In the genomic region with DNA sequence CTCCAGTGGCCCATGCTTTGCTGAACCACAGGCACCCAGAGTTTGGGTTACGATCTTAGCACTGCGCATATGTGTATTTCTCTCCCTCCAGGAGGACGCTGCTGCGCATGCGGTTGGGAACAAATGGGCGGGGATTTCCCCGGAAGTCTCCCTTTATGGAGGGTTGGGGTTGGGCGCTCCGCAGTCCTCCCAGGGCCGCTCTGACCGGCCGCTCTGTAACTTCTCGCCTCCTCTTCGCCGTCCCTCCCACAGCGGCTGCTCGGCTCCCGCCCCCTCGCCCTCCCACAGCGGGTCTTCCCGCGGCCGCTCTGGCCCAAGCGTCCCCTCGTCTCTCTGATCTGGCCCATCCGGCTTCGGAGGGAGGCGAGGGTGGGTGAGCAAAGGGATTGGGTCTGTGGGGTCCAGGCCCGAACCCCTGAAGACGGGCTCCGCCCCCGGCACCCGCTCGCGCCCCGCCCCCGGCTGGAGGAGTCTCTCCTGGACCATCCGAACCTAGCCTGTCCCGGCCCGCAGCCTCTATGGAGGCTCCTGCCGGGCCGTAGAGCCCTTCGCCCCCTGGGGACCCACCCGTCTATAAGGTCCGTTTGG, we compare ENCODE assay signal across 8 cellular contexts. TPM values are rescaled to one million over a fixed set of nuclear protein-coding genes. Genes with fewer than 3 reads are reported as not detected.
DNase-seq lines count a peak whose midpoint lies in the region; ATAC-seq and TF ChIP-seq lines count a peak whose summit lies in the region.

A gene with protein sequence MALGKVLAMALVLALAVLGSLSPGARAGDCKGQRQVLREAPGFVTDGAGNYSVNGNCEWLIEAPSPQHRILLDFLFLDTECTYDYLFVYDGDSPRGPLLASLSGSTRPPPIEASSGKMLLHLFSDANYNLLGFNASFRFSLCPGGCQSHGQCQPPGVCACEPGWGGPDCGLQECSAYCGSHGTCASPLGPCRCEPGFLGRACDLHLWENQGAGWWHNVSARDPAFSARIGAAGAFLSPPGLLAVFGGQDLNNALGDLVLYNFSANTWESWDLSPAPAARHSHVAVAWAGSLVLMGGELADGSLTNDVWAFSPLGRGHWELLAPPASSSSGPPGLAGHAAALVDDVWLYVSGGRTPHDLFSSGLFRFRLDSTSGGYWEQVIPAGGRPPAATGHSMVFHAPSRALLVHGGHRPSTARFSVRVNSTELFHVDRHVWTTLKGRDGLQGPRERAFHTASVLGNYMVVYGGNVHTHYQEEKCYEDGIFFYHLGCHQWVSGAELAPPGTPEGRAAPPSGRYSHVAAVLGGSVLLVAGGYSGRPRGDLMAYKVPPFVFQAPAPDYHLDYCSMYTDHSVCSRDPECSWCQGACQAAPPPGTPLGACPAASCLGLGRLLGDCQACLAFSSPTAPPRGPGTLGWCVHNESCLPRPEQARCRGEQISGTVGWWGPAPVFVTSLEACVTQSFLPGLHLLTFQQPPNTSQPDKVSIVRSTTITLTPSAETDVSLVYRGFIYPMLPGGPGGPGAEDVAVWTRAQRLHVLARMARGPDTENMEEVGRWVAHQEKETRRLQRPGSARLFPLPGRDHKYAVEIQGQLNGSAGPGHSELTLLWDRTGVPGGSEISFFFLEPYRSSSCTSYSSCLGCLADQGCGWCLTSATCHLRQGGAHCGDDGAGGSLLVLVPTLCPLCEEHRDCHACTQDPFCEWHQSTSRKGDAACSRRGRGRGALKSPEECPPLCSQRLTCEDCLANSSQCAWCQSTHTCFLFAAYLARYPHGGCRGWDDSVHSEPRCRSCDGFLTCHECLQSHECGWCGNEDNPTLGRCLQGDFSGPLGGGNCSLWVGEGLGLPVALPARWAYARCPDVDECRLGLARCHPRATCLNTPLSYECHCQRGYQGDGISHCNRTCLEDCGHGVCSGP (N-terminal part only) (plus strand): TSS at position 328 of the 588 bp plus-strand sequence. CDS start 609 bp downstream, outside the sequence.

- H3K27ac Mint-ChIP-seq in CD4-positive, alpha-beta T cell = peak within 1 kb of the TSS; percentile 50
- peak within 1 kb of the TSS; percentile 76 for H3K27ac Mint-ChIP-seq in activated CD4-positive, alpha-beta memory T cell treated with anti-CD3 and anti-CD28 coated beads, Interleukin-2, amount 10 ng/mL, durations not matched to agents 7 days and 5 days

- POLR2A ChIA-PET in CD4-positive, alpha-beta T cell (lab: Charles Lee) = no interaction called here
- POLR2A ChIA-PET in activated CD4-positive, alpha-beta memory T cell treated with anti-CD3 and anti-CD28 coated beads, Interleukin-2, amount 10 ng/mL, durations not matched to agents 7 days and 5 days (lab: Charles Lee) = no interaction called here

- intact Hi-C loops in CD4-positive, alpha-beta T cell (cut with DNase I, micrococcal nuclease) = loop anchor here (1.0 to 10.0 kb wide), 10 partner anchors 23 to 1981 kb away; a partner anchor contains a TSS
- intact Hi-C loops in lower leg skin (cut with DNase I; ENCODE audit: low total_unique reads) = no loop called here

- WGBS in lower leg skin, 2 donors = 1% methylated on average over 26 to 45 of the region's 45 CpGs

- no peak for TF ChIP-seq CTCF in CD4-positive, alpha-beta T cell (IDR thresholded peaks at IDR 0.05)
- peak in 1 of 3 donors; percentile 63 for TF ChIP-seq CTCF in lower leg skin (IDR thresholded peaks at IDR 0.05)

- no peaks in the 10 kb centered on the region for H3K9me3 Mint-ChIP-seq in CD4-positive, alpha-beta T cell
- no peaks in the 10 kb centered on the region for H3K9me3 Mint-ChIP-seq in activated CD4-positive, alpha-beta memory T cell treated with anti-CD3 and anti-CD28 coated beads, Interleukin-2, amount 10 ng/mL, durations not matched to agents 7 days and 5 days

- peak; percentile 95 for ATAC-seq in CD4-positive, alpha-beta T cell (ENCODE audit: poor library complexity)
- peak; percentile 90 for ATAC-seq in GM19397 (IDR thresholded peaks at IDR 0.05; ENCODE audit: unreplicated experiment)
- ATAC-seq in HG03571 (IDR thresholded peaks at IDR 0.05; ENCODE audit: unreplicated experiment) = peak; percentile 87

- CTCF ChIA-PET in CD4-positive, alpha-beta T cell (lab: Charles Lee) = interaction anchor here (0.8 kb wide), 1 partner anchor 21 kb away, joined by 3 read pairs; no protein-coding TSS in a partner anchor
- CTCF ChIA-PET in activated CD4-positive, alpha-beta memory T cell treated with anti-CD3 and anti-CD28 coated beads, Interleukin-2, amount 10 ng/mL, durations not matched to agents 7 days and 5 days (lab: Charles Lee) = no interaction called here

- peaks cover 25% of the 10 kb centered on the region for H3K27me3 Mint-ChIP-seq in CD4-positive, alpha-beta T cell
- peaks cover 24% of the 10 kb centered on the region for H3K27me3 Mint-ChIP-seq in activated CD4-positive, alpha-beta memory T cell treated with anti-CD3 and anti-CD28 coated beads, Interleukin-2, amount 10 ng/mL, durations not matched to agents 7 days and 5 days

- peaks cover 25% of the 10 kb centered on the region for H3K4me1 Mint-ChIP-seq in CD4-positive, alpha-beta T cell (ENCODE audit: low read depth)
- peaks cover 18% of the 10 kb centered on the region for H3K4me1 Mint-ChIP-seq in activated CD4-positive, alpha-beta memory T cell treated with anti-CD3 and anti-CD28 coated beads, Interleukin-2, amount 10 ng/mL, durations not matched to agents 7 days and 5 days

- H3K4me3 ChIP-seq in lower leg skin (ENCODE audit: low read depth, poor library complexity, severe bottlenecking) = peak within 1 kb of the TSS; percentile 82

- peaks cover 21% of the 10 kb centered on the region for H3K27me3 ChIP-seq in CD4-positive, alpha-beta T cell (ENCODE audit: control insufficient read depth, insufficient read depth, low read length)

- peak within 1 kb of the TSS; percentile 55 for H3K27ac ChIP-seq in CD4-positive, alpha-beta T cell (ENCODE audit: low read depth, low read length)

- H3K36me3 Mint-ChIP-seq in CD4-positive, alpha-beta T cell (ENCODE audit: low read depth) = no peaks in the 10 kb centered on the region
- no peaks in the 10 kb centered on the region for H3K36me3 Mint-ChIP-seq in activated CD4-positive, alpha-beta memory T cell treated with anti-CD3 and anti-CD28 coated beads, Interleukin-2, amount 10 ng/mL, durations not matched to agents 7 days and 5 days (ENCODE audit: low read depth)

- peak; percentile 97 to 99 (median 98) for DNase-seq in CD4-positive, alpha-beta T cell
- DNase-seq in NCI-H82 (lab: John Stamatoyannopoulos, UW) (peak; percentile 100), ecto neural progenitor cell (ENCODE audit: low spot score) (peak; percentile 98), lower leg skin (ENCODE audit: low spot score in 2 of 2) (peak; percentile 96 to 99)
- DNase-seq in activated CD4-positive, alpha-beta memory T cell treated with anti-CD3 and anti-CD28 coated beads, Interleukin-2, amount 10 ng/mL, durations not matched to agents 7 days and 5 days = peak; percentile 99
- peak; percentile 96 for DNase-seq in stimulated activated CD4-positive, alpha-beta T cell treated with anti-CD3 and anti-CD28 coated beads, Interleukin-4, amount 100 ng/mL, for 48 hours (ENCODE audit: low read depth in 2 of 2)

- H3K4me3 Mint-ChIP-seq in CD4-positive, alpha-beta T cell = peak within 1 kb of the TSS; percentile 94
- peak within 1 kb of the TSS; percentile 86 for H3K4me3 Mint-ChIP-seq in activated CD4-positive, alpha-beta memory T cell treated with anti-CD3 and anti-CD28 coated beads, Interleukin-2, amount 10 ng/mL, durations not matched to agents 7 days and 5 days

- H3K9me3 ChIP-seq in CD4-positive, alpha-beta T cell (ENCODE audit: control insufficient read depth, low read length) = no peaks in the 10 kb centered on the region

- TF ChIP-seq POLR2A in lower leg skin (IDR thresholded peaks at IDR 0.05) = no peak

RNA-seq across cellular contexts. Expression of the gene that starts here (rescaled TPM):
- total RNA-seq in CD4-positive, alpha-beta T cell = 1 to 10 TPM; 4.1 to 4.2 TPM
- total RNA-seq in activated CD4-positive, alpha-beta memory T cell treated with anti-CD3 and anti-CD28 coated beads, Interleukin-2, amount 10 ng/mL, durations not matched to agents 7 days and 5 days = 1 to 10 TPM; 4.2 to 4.7 TPM
- 10 to 100 TPM in 3 of 4 donors, 1 to 10 TPM in 1; 6.1 to 14.1 (median 12.0) TPM for total RNA-seq in lower leg skin

Comparison
In these comparisons a context has a peak if more than half of its experiments do, and no peak if none do; other contexts are left out.
1. Peak in every context shown above with its lines: DNase-seq, ATAC-seq, H3K4me3 ChIP-seq and H3K27ac ChIP-seq.